ENCODE assay signal across 9 cellular contexts in the genomic region with DNA sequence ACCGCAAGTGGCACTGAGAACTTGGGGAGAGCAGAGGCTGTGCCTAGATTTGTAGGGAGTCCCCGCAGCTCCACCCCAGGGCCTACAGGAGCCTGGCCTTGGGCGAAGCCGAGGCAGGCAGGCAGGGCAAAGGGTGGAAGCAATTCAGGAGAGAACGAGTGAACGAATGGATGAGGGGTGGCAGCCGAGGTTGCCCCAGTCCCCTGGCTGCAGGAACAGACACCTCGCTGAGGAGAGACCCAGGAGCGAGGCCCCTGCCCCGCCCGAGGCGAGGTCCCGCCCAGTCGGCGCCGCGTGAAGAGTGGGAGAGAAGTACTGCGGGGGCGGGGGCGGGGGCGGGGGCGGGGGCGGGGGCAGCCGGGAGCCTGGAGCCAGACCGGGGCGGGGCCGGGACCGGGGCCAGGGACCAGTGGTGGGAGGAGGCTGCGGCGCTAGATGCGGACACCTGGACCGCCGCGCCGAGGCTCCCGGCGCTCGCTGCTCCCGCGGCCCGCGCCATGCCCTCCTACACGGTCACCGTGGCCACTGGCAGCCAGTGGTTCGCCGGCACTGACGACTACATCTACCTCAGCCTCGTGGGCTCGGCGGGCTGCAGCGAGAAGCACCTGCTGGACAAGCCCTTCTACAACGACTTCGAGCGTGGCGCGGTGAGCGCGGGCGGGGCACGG. TPM values are rescaled to one million over a fixed set of nuclear protein-coding genes. Genes with fewer than 3 reads are reported as not detected.
DNase-seq lines count a peak whose midpoint lies in the region; ATAC-seq and TF ChIP-seq lines count a peak whose summit lies in the region.
"Had no signal": no experiment of that assay in that cellular context is flagged by ENCODE, and none has a peak within 500 bp of the region (broad histone marks: within the 10 kb centered on the region; RNA-seq: fewer than 3 reads in every experiment).

Gene ALOX5 (plus strand): TSS at position 434 of the 668 bp plus-strand sequence. CDS start 64 bp downstream, at position 498.

- ATAC-seq in CD8-positive, alpha-beta T cell, result peak; percentile 58
- peak; percentile 47 for ATAC-seq in HG03139 (IDR thresholded peaks at IDR 0.05; ENCODE audit: unreplicated experiment)
- peak; percentile 67 for ATAC-seq in activated naive CD8-positive, alpha-beta T cell treated with anti-CD3 and anti-CD28 coated beads, Interleukin-2, amount 10 ng/mL, durations not matched to agents 7 days and 5 days (ENCODE audit: low read depth)

- peaks cover 18% of the 10 kb centered on the region for H3K4me1 ChIP-seq in CD8-positive, alpha-beta T cell (ENCODE audit: insufficient read depth, low read length)
- H3K4me1 ChIP-seq in A673 (ENCODE audit: insufficient read depth, low read length, poor library complexity, severe bottlenecking), result no peaks in the 10 kb centered on the region

- no peak for TF ChIP-seq CTCF in CD8-positive, alpha-beta T cell (IDR thresholded peaks at IDR 0.05)
- TF ChIP-seq CTCF in A673 (conservative IDR thresholded peaks at IDR 0.05; ENCODE audit: low read depth, low read length), result no peak

- peak; percentile 71 for TF ChIP-seq POLR2A in GM19099 (IDR thresholded peaks at IDR 0.05; ENCODE audit: extremely low read depth, insufficient read length, low read depth)

- no TSS peak for BruUV-seq in A673 (replicated peaks; lab: Mats Ljungman, UMichigan)

- peak within 1 kb of the TSS; percentile 81 for H3K4me3 Mint-ChIP-seq in CD8-positive, alpha-beta T cell
- peak within 1 kb of the TSS; percentile 91 for H3K4me3 Mint-ChIP-seq in activated naive CD8-positive, alpha-beta T cell treated with anti-CD3 and anti-CD28 coated beads, Interleukin-2, amount 10 ng/mL, durations not matched to agents 7 days and 5 days

- H3K36me3 ChIP-seq in CD8-positive, alpha-beta T cell (ENCODE audit: insufficient read depth, low read length), result no peaks in the 10 kb centered on the region
- H3K36me3 ChIP-seq in A673 (ENCODE audit: insufficient read depth, low read length, poor library complexity, severe bottlenecking), result no peaks in the 10 kb centered on the region

- H3K4me1 Mint-ChIP-seq in CD8-positive, alpha-beta T cell (ENCODE audit: low read depth), result peaks cover 14% of the 10 kb centered on the region
- H3K4me1 Mint-ChIP-seq in activated naive CD8-positive, alpha-beta T cell treated with anti-CD3 and anti-CD28 coated beads, Interleukin-2, amount 10 ng/mL, durations not matched to agents 7 days and 5 days, result peaks cover 24% of the 10 kb centered on the region

- H3K27ac Mint-ChIP-seq in CD8-positive, alpha-beta T cell, result no peak within 1 kb of the TSS
- H3K27ac Mint-ChIP-seq in activated naive CD8-positive, alpha-beta T cell treated with anti-CD3 and anti-CD28 coated beads, Interleukin-2, amount 10 ng/mL, durations not matched to agents 7 days and 5 days, result peak within 1 kb of the TSS; percentile 71

- peaks cover 50% of the 10 kb centered on the region for H3K27me3 Mint-ChIP-seq in CD8-positive, alpha-beta T cell (ENCODE audit: low read depth)
- H3K27me3 Mint-ChIP-seq in activated naive CD8-positive, alpha-beta T cell treated with anti-CD3 and anti-CD28 coated beads, Interleukin-2, amount 10 ng/mL, durations not matched to agents 7 days and 5 days, result peaks cover 49% of the 10 kb centered on the region

- H3K36me3 Mint-ChIP-seq in CD8-positive, alpha-beta T cell, result no peaks in the 10 kb centered on the region
- peaks cover 2% of the 10 kb centered on the region for H3K36me3 Mint-ChIP-seq in activated naive CD8-positive, alpha-beta T cell treated with anti-CD3 and anti-CD28 coated beads, Interleukin-2, amount 10 ng/mL, durations not matched to agents 7 days and 5 days

- no peak within 1 kb of the TSS for H3K27ac ChIP-seq in CD8-positive, alpha-beta T cell (ENCODE audit: low read depth, low read length)
- no peak within 1 kb of the TSS for H3K27ac ChIP-seq in A673 (ENCODE audit: low read depth, low read length, poor library complexity, severe bottlenecking)

- H3K4me3 ChIP-seq in CD8-positive, alpha-beta T cell (ENCODE audit: low read depth, low read length), result peak within 1 kb of the TSS; percentile 56
- peak within 1 kb of the TSS; percentile 47 for H3K4me3 ChIP-seq in iPS-11a (ENCODE audit: low read depth, low read length)
- peak within 1 kb of the TSS; percentile 29 for H3K4me3 ChIP-seq in skeletal muscle cell (ENCODE audit: low read depth, low read length)
- no peak within 1 kb of the TSS for H3K4me3 ChIP-seq in A673 (ENCODE audit: low read depth, low read length, poor library complexity, severe bottlenecking)

- POLR2A ChIA-PET in CD8-positive, alpha-beta T cell (lab: Charles Lee), result no interaction called here
- POLR2A ChIA-PET in activated naive CD8-positive, alpha-beta T cell treated with anti-CD3 and anti-CD28 coated beads, Interleukin-2, amount 10 ng/mL, durations not matched to agents 7 days and 5 days (lab: Charles Lee), result interaction anchor here (1.6 kb wide), 1 partner anchor 46 kb away, joined by 8 read pairs; no protein-coding TSS in a partner anchor
- POLR2A ChIA-PET in A673 (lab: Charles Lee; ENCODE audit: low non-redundant PET), result no interaction called here

- intact Hi-C loops in CD8-positive, alpha-beta T cell (cut with DNase I, micrococcal nuclease), result loop anchor here in 1 of 2 experiments (10.0 kb wide), 1 partner anchor 61 kb away; no protein-coding TSS in a partner anchor
- intact Hi-C loops in A673 (cut with micrococcal nuclease; ENCODE audit: unreplicated experiment), result no loop called here

- peak in 1 of 7 experiments; percentile 33 for DNase-seq in CD8-positive, alpha-beta T cell
- DNase-seq in NCI-H774 (lab: John Stamatoyannopoulos, UW), result peak; percentile 82
- peak; percentile 69 for DNase-seq in activated naive CD8-positive, alpha-beta T cell treated with anti-CD3 and anti-CD28 coated beads, Interleukin-2, amount 10 ng/mL, durations not matched to agents 7 days and 5 days
- DNase-seq in skeletal muscle cell (ENCODE audit: low read depth), result no peak
- DNase-seq in A673 (ENCODE audit: low spot score), result no peak

- CTCF ChIA-PET in CD8-positive, alpha-beta T cell (lab: Charles Lee), result no interaction called here
- CTCF ChIA-PET in A673 (lab: Charles Lee), result no interaction called here

- no peaks in the 10 kb centered on the region for H3K9me3 Mint-ChIP-seq in CD8-positive, alpha-beta T cell
- no peaks in the 10 kb centered on the region for H3K9me3 Mint-ChIP-seq in activated naive CD8-positive, alpha-beta T cell treated with anti-CD3 and anti-CD28 coated beads, Interleukin-2, amount 10 ng/mL, durations not matched to agents 7 days and 5 days

- H3K27me3 ChIP-seq in CD8-positive, alpha-beta T cell (ENCODE audit: insufficient read depth, low read length), result no peaks in the 10 kb centered on the region
- H3K27me3 ChIP-seq in A673 (replicated peaks; ENCODE audit: insufficient read depth, low read depth, low read length, poor library complexity), result peaks cover 76% of the 10 kb centered on the region

- H3K9me3 ChIP-seq in CD8-positive, alpha-beta T cell (ENCODE audit: low read length), result no peaks in the 10 kb centered on the region
- H3K9me3 ChIP-seq in A673 (ENCODE audit: low read depth, low read length, poor library complexity, severe bottlenecking), result no peaks in the 10 kb centered on the region

RNA-seq across cellular contexts. Expression of gene ALOX5, which starts in this region (rescaled TPM):
- 1 to 10 TPM; 3.9 to 5.4 TPM for total RNA-seq in CD8-positive, alpha-beta T cell
- total RNA-seq in activated naive CD8-positive, alpha-beta T cell treated with anti-CD3 and anti-CD28 coated beads, Interleukin-2, amount 10 ng/mL, durations not matched to agents 7 days and 5 days, result 10 to 100 TPM; 13.6 to 14.2 TPM
- not detected in 2 replicates for total RNA-seq in A673 (2021)
- total RNA-seq: LHCN-M2 had no signal

Comparison
In these comparisons a context has a peak if more than half of its experiments do, and no peak if none do; other contexts are left out.
1. DNase-seq: peak in NCI-H774 (single experiment) and activated naive CD8-positive, alpha-beta T cell treated with anti-CD3 and anti-CD28 coated beads, Interleukin-2, amount 10 ng/mL, durations not matched to agents 7 days and 5 days (single experiment); none in skeletal muscle cell (single experiment) and A673 (single experiment).
2. Peak in every context shown above with its lines, with median percentiles within 50 percentile points of each other: ATAC-seq.